1 cellular context compared by ENCODE assay signal in genomic region chr3:50154840-50155490, GRCh38.
TF ChIP-seq lines count a peak whose summit lies in the region.

TSS of gene SEMA3F (plus strand) at chr3:50155324. CDS start at chr3:50159623, 4,299 bp downstream.

TF ChIP-seq in HepG2, 621 proteins besides CTCF, POLR2A, EP300 and RAD21 (continued from another document and continues in another):
- TF ChIP-seq ZNF800 (CRISPR knock-in tag; IDR thresholded peaks at IDR 0.05), result peak; percentile 85
- peak; percentile 39 for TF ChIP-seq ZNF574 (CRISPR knock-in tag; IDR thresholded peaks at IDR 0.05)
- TF ChIP-seq SKIL (CRISPR knock-in tag; IDR thresholded peaks at IDR 0.05; ENCODE audit: borderline replicate concordance), result no peak
- TF ChIP-seq TBP (CRISPR knock-in tag; IDR thresholded peaks at IDR 0.05), result no peak
- TF ChIP-seq ZFP62 (CRISPR knock-in tag; IDR thresholded peaks at IDR 0.05), result no peak
- no peak for TF ChIP-seq ZNF674 (CRISPR knock-in tag; IDR thresholded peaks at IDR 0.05; ENCODE audit: low read depth)
- no peak for TF ChIP-seq HNRNPK (IDR thresholded peaks at IDR 0.05; ENCODE audit: low read depth, low read length, poor library complexity, severe bottlenecking)
- no peak for TF ChIP-seq SP2 (CRISPR knock-in tag; IDR thresholded peaks at IDR 0.05)
- peak; percentile 49; the same call in 1 of the 2 replicates for TF ChIP-seq MAX (IDR thresholded peaks at IDR 0.05)
- no peak for TF ChIP-seq ZNF543 (CRISPR knock-in tag; IDR thresholded peaks at IDR 0.05)
- TF ChIP-seq ZNF737 (CRISPR knock-in tag; IDR thresholded peaks at IDR 0.05; ENCODE audit: borderline replicate concordance), result no peak
- no peak; the same call in 1 of the 2 replicates for TF ChIP-seq TFDP1 (CRISPR knock-in tag; IDR thresholded peaks at IDR 0.05; ENCODE audit: borderline replicate concordance)
- 0 out of 2 replicates have a peak, but pooled peaks have one; percentile 39 for TF ChIP-seq ARNT2 (CRISPR knock-in tag; IDR thresholded peaks at IDR 0.05; ENCODE audit: low read depth)
- TF ChIP-seq ZNF124 (CRISPR knock-in tag; IDR thresholded peaks at IDR 0.05), result no peak
- no peak for TF ChIP-seq MXD4 (CRISPR knock-in tag; IDR thresholded peaks at IDR 0.05)
- no peak for TF ChIP-seq REXO4 (CRISPR knock-in tag; IDR thresholded peaks at IDR 0.05; ENCODE audit: borderline replicate concordance)
- TF ChIP-seq KDM5B (CRISPR knock-in tag; IDR thresholded peaks at IDR 0.05; ENCODE audit: borderline replicate concordance), result no peak
- TF ChIP-seq ZNF34 (CRISPR knock-in tag; IDR thresholded peaks at IDR 0.05; ENCODE audit: borderline replicate concordance), result no peak
- TF ChIP-seq MED1 (CRISPR knock-in tag; IDR thresholded peaks at IDR 0.05), result 0 out of 2 replicates have a peak, but pooled peaks have one; percentile 11
- TF ChIP-seq MEIS1 (CRISPR knock-in tag; IDR thresholded peaks at IDR 0.05; ENCODE audit: borderline replicate concordance), result no peak
- no peak for TF ChIP-seq ZNF780A (CRISPR knock-in tag; IDR thresholded peaks at IDR 0.05)
- TF ChIP-seq, protein P1, sequence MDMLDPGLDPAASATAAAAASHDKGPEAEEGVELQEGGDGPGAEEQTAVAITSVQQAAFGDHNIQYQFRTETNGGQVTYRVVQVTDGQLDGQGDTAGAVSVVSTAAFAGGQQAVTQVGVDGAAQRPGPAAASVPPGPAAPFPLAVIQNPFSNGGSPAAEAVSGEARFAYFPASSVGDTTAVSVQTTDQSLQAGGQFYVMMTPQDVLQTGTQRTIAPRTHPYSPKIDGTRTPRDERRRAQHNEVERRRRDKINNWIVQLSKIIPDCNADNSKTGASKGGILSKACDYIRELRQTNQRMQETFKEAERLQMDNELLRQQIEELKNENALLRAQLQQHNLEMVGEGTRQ (IDR thresholded peaks at IDR 0.05; ENCODE audit: low read depth, low read length), result no peak
- TF ChIP-seq, protein P1 (CRISPR knock-in tag; IDR thresholded peaks at IDR 0.05; ENCODE audit: borderline replicate concordance), result no peak
- TF ChIP-seq MEIS2 (CRISPR knock-in tag; IDR thresholded peaks at IDR 0.05), result 0 out of 2 replicates have a peak, but pooled peaks have one; percentile 27
- TF ChIP-seq TAF15 (IDR thresholded peaks at IDR 0.05; ENCODE audit: low read depth, low read length, poor library complexity, severe bottlenecking), result no peak
- no peak for TF ChIP-seq PAWR (CRISPR knock-in tag; IDR thresholded peaks at IDR 0.05; ENCODE audit: borderline replicate concordance)
- TF ChIP-seq, protein P2, sequence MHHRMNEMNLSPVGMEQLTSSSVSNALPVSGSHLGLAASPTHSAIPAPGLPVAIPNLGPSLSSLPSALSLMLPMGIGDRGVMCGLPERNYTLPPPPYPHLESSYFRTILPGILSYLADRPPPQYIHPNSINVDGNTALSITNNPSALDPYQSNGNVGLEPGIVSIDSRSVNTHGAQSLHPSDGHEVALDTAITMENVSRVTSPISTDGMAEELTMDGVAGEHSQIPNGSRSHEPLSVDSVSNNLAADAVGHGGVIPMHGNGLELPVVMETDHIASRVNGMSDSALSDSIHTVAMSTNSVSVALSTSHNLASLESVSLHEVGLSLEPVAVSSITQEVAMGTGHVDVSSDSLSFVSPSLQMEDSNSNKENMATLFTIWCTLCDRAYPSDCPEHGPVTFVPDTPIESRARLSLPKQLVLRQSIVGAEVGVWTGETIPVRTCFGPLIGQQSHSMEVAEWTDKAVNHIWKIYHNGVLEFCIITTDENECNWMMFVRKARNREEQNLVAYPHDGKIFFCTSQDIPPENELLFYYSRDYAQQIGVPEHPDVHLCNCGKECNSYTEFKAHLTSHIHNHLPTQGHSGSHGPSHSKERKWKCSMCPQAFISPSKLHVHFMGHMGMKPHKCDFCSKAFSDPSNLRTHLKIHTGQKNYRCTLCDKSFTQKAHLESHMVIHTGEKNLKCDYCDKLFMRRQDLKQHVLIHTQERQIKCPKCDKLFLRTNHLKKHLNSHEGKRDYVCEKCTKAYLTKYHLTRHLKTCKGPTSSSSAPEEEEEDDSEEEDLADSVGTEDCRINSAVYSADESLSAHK (CRISPR knock-in tag; IDR thresholded peaks at IDR 0.05; ENCODE audit: borderline replicate concordance), result no peak
- TF ChIP-seq THAP11 (CRISPR knock-in tag; IDR thresholded peaks at IDR 0.05), result peak; percentile 26; the same call in 1 of the 2 replicates
- no peak for TF ChIP-seq MEF2D (CRISPR knock-in tag; IDR thresholded peaks at IDR 0.05)
- no peak for TF ChIP-seq PCBP2 (optimal IDR thresholded peaks at IDR 0.05; ENCODE audit: low read depth, low read length, poor library complexity, severe bottlenecking)
- no peak for TF ChIP-seq RAD51 (IDR thresholded peaks at IDR 0.05; ENCODE audit: borderline replicate concordance)
- TF ChIP-seq, protein P3, sequence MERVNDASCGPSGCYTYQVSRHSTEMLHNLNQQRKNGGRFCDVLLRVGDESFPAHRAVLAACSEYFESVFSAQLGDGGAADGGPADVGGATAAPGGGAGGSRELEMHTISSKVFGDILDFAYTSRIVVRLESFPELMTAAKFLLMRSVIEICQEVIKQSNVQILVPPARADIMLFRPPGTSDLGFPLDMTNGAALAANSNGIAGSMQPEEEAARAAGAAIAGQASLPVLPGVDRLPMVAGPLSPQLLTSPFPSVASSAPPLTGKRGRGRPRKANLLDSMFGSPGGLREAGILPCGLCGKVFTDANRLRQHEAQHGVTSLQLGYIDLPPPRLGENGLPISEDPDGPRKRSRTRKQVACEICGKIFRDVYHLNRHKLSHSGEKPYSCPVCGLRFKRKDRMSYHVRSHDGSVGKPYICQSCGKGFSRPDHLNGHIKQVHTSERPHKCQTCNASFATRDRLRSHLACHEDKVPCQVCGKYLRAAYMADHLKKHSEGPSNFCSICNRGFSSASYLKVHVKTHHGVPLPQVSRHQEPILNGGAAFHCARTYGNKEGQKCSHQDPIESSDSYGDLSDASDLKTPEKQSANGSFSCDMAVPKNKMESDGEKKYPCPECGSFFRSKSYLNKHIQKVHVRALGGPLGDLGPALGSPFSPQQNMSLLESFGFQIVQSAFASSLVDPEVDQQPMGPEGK (CRISPR knock-in tag; IDR thresholded peaks at IDR 0.05), result peak; percentile 16; the same call in 1 of the 2 replicates
- TF ChIP-seq, protein P4, sequence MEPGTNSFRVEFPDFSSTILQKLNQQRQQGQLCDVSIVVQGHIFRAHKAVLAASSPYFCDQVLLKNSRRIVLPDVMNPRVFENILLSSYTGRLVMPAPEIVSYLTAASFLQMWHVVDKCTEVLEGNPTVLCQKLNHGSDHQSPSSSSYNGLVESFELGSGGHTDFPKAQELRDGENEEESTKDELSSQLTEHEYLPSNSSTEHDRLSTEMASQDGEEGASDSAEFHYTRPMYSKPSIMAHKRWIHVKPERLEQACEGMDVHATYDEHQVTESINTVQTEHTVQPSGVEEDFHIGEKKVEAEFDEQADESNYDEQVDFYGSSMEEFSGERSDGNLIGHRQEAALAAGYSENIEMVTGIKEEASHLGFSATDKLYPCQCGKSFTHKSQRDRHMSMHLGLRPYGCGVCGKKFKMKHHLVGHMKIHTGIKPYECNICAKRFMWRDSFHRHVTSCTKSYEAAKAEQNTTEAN (CRISPR knock-in tag; conservative IDR thresholded peaks at IDR 0.05), result 0 out of 2 replicates have a peak, but pooled peaks have one; percentile 46
- no peak for TF ChIP-seq FOXC1 (CRISPR knock-in tag; IDR thresholded peaks at IDR 0.05; ENCODE audit: borderline replicate concordance)
- no peak for TF ChIP-seq ZNF790 (CRISPR knock-in tag; IDR thresholded peaks at IDR 0.05; ENCODE audit: borderline replicate concordance)
- TF ChIP-seq ZNF205 (CRISPR knock-in tag; IDR thresholded peaks at IDR 0.05), result no peak
- TF ChIP-seq PTBP1 (IDR thresholded peaks at IDR 0.05; ENCODE audit: low read depth, low read length, poor library complexity, severe bottlenecking), result no peak
- no peak for TF ChIP-seq ZNF10 (CRISPR knock-in tag; IDR thresholded peaks at IDR 0.05; ENCODE audit: borderline replicate concordance, low read depth)
- TF ChIP-seq HNRNPUL1 (IDR thresholded peaks at IDR 0.05; ENCODE audit: low read depth, low read length), result no peak
- TF ChIP-seq ZNF768 (CRISPR knock-in tag; IDR thresholded peaks at IDR 0.05), result no peak
